Comparison of ENCODE assay signal across 8 cellular contexts in genomic region chr5:6576861-6577501, GRCh38. TPM values are rescaled to one million over a fixed set of nuclear protein-coding genes. Genes with fewer than 3 reads are reported as not detected.
DNase-seq lines count a peak whose midpoint lies in the region; ATAC-seq and TF ChIP-seq lines count a peak whose summit lies in the region.

No MANE protein-coding gene starts in this region.

- peaks cover 8% of the 10 kb centered on the region for H3K4me1 Mint-ChIP-seq in WTC11

- H3K27ac ChIP-seq in right atrium auricular region (no peak overlapping the region), thoracic aorta (peak overlapping the region in 1 of 2 donors; percentile 71)

- POLR2A ChIA-PET in WTC11 (lab: Charles Lee): no interaction called here

- H3K36me3 ChIP-seq in right atrium auricular region (no peaks in the 10 kb centered on the region), thoracic aorta (no peaks in the 10 kb centered on the region)

- H3K4me3 Mint-ChIP-seq in WTC11: no peak overlapping the region

- H3K27me3 Mint-ChIP-seq in WTC11 (ENCODE audit: low read depth): peaks cover 26% of the 10 kb centered on the region

- no peak overlapping the region for H3K27ac Mint-ChIP-seq in WTC11

- H3K4me1 ChIP-seq in right atrium auricular region: peaks cover 0 to 9% of the 10 kb centered on the region in 2 donors
- peaks cover 7 to 16% of the 10 kb centered on the region in 2 donors for H3K4me1 ChIP-seq in thoracic aorta (ENCODE audit: control insufficient read depth in 1 of 2, low read depth in 2 of 2)

- TF ChIP-seq CTCF in GM10266 (IDR thresholded peaks at IDR 0.05; ENCODE audit: control insufficient read depth, insufficient read depth, low read depth, missing control alignments) (peak; percentile 66), WTC11 (IDR thresholded peaks at IDR 0.05) (no peak), right atrium auricular region (IDR thresholded peaks at IDR 0.05) (peak; percentile 41 to 69), thoracic aorta (IDR thresholded peaks at IDR 0.05) (peak; percentile 56)

- no peak overlapping the region for H3K4me3 ChIP-seq in right atrium auricular region
- no peak overlapping the region for H3K4me3 ChIP-seq in thoracic aorta

- H3K27me3 ChIP-seq in right atrium auricular region (no peaks in the 10 kb centered on the region), thoracic aorta (replicated peaks; ENCODE audit: insufficient read depth) (no peaks in the 10 kb centered on the region)

- no peaks in the 10 kb centered on the region; the same call in 1 of the 2 replicates for H3K36me3 Mint-ChIP-seq in WTC11

- H3K9me3 ChIP-seq in right atrium auricular region (no peaks in the 10 kb centered on the region), thoracic aorta (no peaks in the 10 kb centered on the region)

- CTCF ChIA-PET in WTC11 (lab: Charles Lee): interaction anchor here (0.6 to 1.5 kb wide), 3 partner anchors 142 to 886 kb away, joined by 3 to 4 read pairs (median 3); partner anchors contain the start of gene MED10

- peak; percentile 66 for ATAC-seq in WTC11
- ATAC-seq in thoracic aorta (ENCODE audit: insufficient number of reproducible peaks, low FRiP score, low read depth): no peak
- no peak for ATAC-seq in GM21390 (IDR thresholded peaks at IDR 0.05; ENCODE audit: unreplicated experiment)

- peaks cover 27% of the 10 kb centered on the region for H3K9me3 Mint-ChIP-seq in WTC11

- DNase-seq in 8988T (peak; percentile 75), GM10266 (ENCODE audit: extremely low spot score) (peak; percentile 70), NCI-H1694 treated with DMSO at 0.1 percent for 48 hours (lab: John Stamatoyannopoulos, UW) (peak; percentile 69), WTC11 (ENCODE audit: low spot score) (peak; percentile 28), right atrium auricular region (ENCODE audit: low spot score) (peak; percentile 59), thoracic aorta (ENCODE audit: low spot score) (no peak)
- no peak for DNase-seq in effector CD8-positive, alpha-beta T cell (lab: John Stamatoyannopoulos, UW)

TF ChIP-seq in WTC11, 78 proteins besides CTCF, POLR2A, EP300 and RAD21 (continues in another document):
- TF ChIP-seq CREB1 (CRISPR knock-in tag; IDR thresholded peaks at IDR 0.05): no peak
- TF ChIP-seq NFE2L1 (CRISPR knock-in tag; IDR thresholded peaks at IDR 0.05): no peak
- TF ChIP-seq CREM (CRISPR knock-in tag; IDR thresholded peaks at IDR 0.05): no peak
- no peak for TF ChIP-seq ZNF532 (CRISPR knock-in tag; IDR thresholded peaks at IDR 0.05; ENCODE audit: borderline replicate concordance)
- no peak for TF ChIP-seq AFF4 (CRISPR knock-in tag; IDR thresholded peaks at IDR 0.05; ENCODE audit: borderline replicate concordance)
- no peak for TF ChIP-seq NR1H2 (CRISPR knock-in tag; IDR thresholded peaks at IDR 0.05)
- TF ChIP-seq NR3C1 (CRISPR knock-in tag; conservative IDR thresholded peaks at IDR 0.05; ENCODE audit: low read depth): no peak
- no peak for TF ChIP-seq PREB (CRISPR knock-in tag; IDR thresholded peaks at IDR 0.05; ENCODE audit: borderline replicate concordance)
- TF ChIP-seq TEAD4 (CRISPR knock-in tag; IDR thresholded peaks at IDR 0.05): no peak
- TF ChIP-seq ATF2 (CRISPR knock-in tag; IDR thresholded peaks at IDR 0.05; ENCODE audit: borderline replicate concordance, low read depth): no peak
- no peak for TF ChIP-seq RELA (CRISPR knock-in tag; IDR thresholded peaks at IDR 0.05; ENCODE audit: borderline replicate concordance)
- no peak for TF ChIP-seq HMGA2 (CRISPR knock-in tag; IDR thresholded peaks at IDR 0.05)
- TF ChIP-seq ELF4 (CRISPR knock-in tag; IDR thresholded peaks at IDR 0.05; ENCODE audit: low read depth): no peak
- no peak for TF ChIP-seq OVOL2 (CRISPR knock-in tag; IDR thresholded peaks at IDR 0.05; ENCODE audit: borderline replicate concordance)

RNA-seq across cellular contexts. Expression of gene NSUN2, which starts 55.9 kb away (rescaled TPM):
- total RNA-seq in WTC11 (2021) (73.3 to 88.4 TPM (median 74.9 TPM) in 3 replicates), right atrium auricular region (10 to 100 TPM; 21.2 to 21.4 TPM), thoracic aorta (10 to 100 TPM; 42.2 to 52.6 TPM)

RNA-seq across cellular contexts. Expression of gene SRD5A1, which starts 56.3 kb away (rescaled TPM):
- total RNA-seq in WTC11 (2021) (36.9 to 42.6 TPM (median 41.6 TPM) in 3 replicates), right atrium auricular region (1 to 10 TPM in 1 of 2 donors, under 1 TPM in 1; 0.67 to 1.2 TPM), thoracic aorta (1 to 10 TPM; 7.6 to 8.5 TPM)

Comparison
In these comparisons a context has a peak if more than half of its experiments do, and no peak if none do; other contexts are left out.
1. DNase-seq: peak in 8988T (single experiment), GM10266 (single experiment), NCI-H1694 treated with DMSO at 0.1 percent for 48 hours (single experiment), WTC11 (single experiment) and right atrium auricular region (single experiment); none in thoracic aorta (single experiment) and effector CD8-positive, alpha-beta T cell (single experiment).